In genomic region chr7:74758268-74758667, GRCh38 we compare ENCODE assay signal across 5 cellular contexts. TPM values are rescaled to one million over a fixed set of nuclear protein-coding genes. Genes with fewer than 3 reads are reported as not detected.
"Had no signal": no experiment of that assay in that cellular context is flagged by ENCODE, and none has a peak within 500 bp of the region (broad histone marks: within the 10 kb centered on the region; RNA-seq: fewer than 3 reads in every experiment).

No MANE protein-coding gene starts in this region.

RNA-seq across cellular contexts. Expression of gene NCF1, which starts 15.5 kb away (rescaled TPM):
- total RNA-seq: RPMI7951, SJCRH30, SJSA1, SK-MEL-5 had no signal
- polyA plus RNA-seq: SK-N-SH had no signal
